Comparison of ENCODE assay signal across 1 cellular context in the genomic region with DNA sequence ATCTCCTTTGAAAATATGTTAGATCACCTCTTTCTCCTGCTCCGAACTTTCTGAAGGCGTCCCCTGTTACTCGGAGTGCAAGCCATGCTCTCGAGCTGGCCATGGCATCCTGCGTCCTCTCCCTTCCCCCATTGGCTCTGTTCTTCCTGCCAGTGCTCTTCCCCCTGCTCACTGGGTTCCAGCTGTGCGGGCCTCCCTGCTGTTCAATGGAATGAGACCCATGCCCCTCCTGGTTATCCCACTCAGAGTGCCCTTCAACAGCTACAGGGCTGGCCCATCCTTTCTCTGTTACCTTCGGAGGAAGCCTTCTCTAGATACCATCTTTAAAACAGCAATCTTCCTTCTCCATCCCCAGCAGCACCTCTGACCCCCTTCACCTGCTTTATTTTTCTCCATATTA.
TF ChIP-seq lines count a peak whose summit lies in the region.

No MANE protein-coding gene starts in this region.

TF ChIP-seq in GM23338, 12 proteins besides CTCF, POLR2A, EP300 and RAD21 (continued from another document):
- TF ChIP-seq, protein P1, sequence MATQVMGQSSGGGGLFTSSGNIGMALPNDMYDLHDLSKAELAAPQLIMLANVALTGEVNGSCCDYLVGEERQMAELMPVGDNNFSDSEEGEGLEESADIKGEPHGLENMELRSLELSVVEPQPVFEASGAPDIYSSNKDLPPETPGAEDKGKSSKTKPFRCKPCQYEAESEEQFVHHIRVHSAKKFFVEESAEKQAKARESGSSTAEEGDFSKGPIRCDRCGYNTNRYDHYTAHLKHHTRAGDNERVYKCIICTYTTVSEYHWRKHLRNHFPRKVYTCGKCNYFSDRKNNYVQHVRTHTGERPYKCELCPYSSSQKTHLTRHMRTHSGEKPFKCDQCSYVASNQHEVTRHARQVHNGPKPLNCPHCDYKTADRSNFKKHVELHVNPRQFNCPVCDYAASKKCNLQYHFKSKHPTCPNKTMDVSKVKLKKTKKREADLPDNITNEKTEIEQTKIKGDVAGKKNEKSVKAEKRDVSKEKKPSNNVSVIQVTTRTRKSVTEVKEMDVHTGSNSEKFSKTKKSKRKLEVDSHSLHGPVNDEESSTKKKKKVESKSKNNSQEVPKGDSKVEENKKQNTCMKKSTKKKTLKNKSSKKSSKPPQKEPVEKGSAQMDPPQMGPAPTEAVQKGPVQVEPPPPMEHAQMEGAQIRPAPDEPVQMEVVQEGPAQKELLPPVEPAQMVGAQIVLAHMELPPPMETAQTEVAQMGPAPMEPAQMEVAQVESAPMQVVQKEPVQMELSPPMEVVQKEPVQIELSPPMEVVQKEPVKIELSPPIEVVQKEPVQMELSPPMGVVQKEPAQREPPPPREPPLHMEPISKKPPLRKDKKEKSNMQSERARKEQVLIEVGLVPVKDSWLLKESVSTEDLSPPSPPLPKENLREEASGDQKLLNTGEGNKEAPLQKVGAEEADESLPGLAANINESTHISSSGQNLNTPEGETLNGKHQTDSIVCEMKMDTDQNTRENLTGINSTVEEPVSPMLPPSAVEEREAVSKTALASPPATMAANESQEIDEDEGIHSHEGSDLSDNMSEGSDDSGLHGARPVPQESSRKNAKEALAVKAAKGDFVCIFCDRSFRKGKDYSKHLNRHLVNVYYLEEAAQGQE (IDR thresholded peaks at IDR 0.05; ENCODE audit: unreplicated experiment) = no peak
- TF ChIP-seq EZH2phosphoT487 (IDR thresholded peaks at IDR 0.05; ENCODE audit: unreplicated experiment) = no peak
- TF ChIP-seq, protein P2, sequence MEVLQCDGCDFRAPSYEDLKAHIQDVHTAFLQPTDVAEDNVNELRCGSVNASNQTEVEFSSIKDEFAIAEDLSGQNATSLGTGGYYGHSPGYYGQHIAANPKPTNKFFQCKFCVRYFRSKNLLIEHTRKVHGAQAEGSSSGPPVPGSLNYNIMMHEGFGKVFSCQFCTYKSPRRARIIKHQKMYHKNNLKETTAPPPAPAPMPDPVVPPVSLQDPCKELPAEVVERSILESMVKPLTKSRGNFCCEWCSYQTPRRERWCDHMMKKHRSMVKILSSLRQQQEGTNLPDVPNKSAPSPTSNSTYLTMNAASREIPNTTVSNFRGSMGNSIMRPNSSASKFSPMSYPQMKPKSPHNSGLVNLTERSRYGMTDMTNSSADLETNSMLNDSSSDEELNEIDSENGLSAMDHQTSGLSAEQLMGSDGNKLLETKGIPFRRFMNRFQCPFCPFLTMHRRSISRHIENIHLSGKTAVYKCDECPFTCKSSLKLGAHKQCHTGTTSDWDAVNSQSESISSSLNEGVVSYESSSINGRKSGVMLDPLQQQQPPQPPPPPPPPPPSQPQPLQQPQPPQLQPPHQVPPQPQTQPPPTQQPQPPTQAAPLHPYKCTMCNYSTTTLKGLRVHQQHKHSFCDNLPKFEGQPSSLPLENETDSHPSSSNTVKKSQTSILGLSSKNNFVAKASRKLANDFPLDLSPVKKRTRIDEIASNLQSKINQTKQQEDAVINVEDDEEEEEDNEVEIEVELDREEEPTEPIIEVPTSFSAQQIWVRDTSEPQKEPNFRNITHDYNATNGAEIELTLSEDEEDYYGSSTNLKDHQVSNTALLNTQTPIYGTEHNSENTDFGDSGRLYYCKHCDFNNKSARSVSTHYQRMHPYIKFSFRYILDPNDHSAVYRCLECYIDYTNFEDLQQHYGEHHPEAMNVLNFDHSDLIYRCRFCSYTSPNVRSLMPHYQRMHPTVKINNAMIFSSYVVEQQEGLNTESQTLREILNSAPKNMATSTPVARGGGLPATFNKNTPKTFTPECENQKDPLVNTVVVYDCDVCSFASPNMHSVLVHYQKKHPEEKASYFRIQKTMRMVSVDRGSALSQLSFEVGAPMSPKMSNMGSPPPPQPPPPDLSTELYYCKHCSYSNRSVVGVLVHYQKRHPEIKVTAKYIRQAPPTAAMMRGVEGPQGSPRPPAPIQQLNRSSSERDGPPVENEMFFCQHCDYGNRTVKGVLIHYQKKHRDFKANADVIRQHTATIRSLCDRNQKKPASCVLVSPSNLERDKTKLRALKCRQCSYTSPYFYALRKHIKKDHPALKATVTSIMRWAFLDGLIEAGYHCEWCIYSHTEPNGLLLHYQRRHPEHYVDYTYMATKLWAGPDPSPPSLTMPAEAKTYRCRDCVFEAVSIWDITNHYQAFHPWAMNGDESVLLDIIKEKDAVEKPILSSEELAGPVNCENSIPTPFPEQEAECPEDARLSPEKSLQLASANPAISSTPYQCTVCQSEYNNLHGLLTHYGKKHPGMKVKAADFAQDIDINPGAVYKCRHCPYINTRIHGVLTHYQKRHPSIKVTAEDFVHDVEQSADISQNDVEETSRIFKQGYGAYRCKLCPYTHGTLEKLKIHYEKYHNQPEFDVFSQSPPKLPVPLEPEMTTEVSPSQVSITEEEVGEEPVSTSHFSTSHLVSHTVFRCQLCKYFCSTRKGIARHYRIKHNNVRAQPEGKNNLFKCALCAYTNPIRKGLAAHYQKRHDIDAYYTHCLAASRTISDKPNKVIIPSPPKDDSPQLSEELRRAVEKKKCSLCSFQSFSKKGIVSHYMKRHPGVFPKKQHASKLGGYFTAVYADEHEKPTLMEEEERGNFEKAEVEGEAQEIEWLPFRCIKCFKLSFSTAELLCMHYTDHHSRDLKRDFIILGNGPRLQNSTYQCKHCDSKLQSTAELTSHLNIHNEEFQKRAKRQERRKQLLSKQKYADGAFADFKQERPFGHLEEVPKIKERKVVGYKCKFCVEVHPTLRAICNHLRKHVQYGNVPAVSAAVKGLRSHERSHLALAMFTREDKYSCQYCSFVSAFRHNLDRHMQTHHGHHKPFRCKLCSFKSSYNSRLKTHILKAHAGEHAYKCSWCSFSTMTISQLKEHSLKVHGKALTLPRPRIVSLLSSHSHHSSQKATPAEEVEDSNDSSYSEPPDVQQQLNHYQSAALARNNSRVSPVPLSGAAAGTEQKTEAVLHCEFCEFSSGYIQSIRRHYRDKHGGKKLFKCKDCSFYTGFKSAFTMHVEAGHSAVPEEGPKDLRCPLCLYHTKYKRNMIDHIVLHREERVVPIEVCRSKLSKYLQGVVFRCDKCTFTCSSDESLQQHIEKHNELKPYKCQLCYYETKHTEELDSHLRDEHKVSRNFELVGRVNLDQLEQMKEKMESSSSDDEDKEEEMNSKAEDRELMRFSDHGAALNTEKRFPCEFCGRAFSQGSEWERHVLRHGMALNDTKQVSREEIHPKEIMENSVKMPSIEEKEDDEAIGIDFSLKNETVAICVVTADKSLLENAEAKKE (CRISPR knock-in tag; IDR thresholded peaks at IDR 0.05) = no peak
- TF ChIP-seq NANOG (IDR thresholded peaks at IDR 0.05; ENCODE audit: borderline replicate concordance) = no peak
- no peak for TF ChIP-seq STAT1 (IDR thresholded peaks at IDR 0.05; ENCODE audit: unreplicated experiment)
